In genomic region chr1:26282694-26283019, GRCh38 we compare ENCODE assay signal across 13 cellular contexts. TPM values are rescaled to one million over a fixed set of nuclear protein-coding genes. Genes with fewer than 3 reads are reported as not detected.
DNase-seq lines count a peak whose midpoint lies in the region; ATAC-seq and TF ChIP-seq lines count a peak whose summit lies in the region.
"Had no signal": no experiment of that assay in that cellular context is flagged by ENCODE, and none has a peak within 500 bp of the region (broad histone marks: within the 10 kb centered on the region; RNA-seq: fewer than 3 reads in every experiment).

No MANE protein-coding gene starts in this region.

- CTCF ChIA-PET in IMR-90 (lab: Yijun Ruan, JAX): no interaction called here

- H3K27ac ChIP-seq in IMR-90 (ENCODE audit: insufficient read depth, low read length) (peak overlapping the region; percentile 77), neutrophil (peak overlapping the region; percentile 100)
- H3K27ac ChIP-seq: pancreas, WERI-Rb-1 had no signal

- POLR2A ChIA-PET in IMR-90 (lab: Charles Lee; ENCODE audit: unreplicated experiment): no interaction called here

- H3K4me1 ChIP-seq in IMR-90 (ENCODE audit: control insufficient read depth, insufficient read depth, low read length): peaks cover 54% of the 10 kb centered on the region
- peaks cover 70 to 86% of the 10 kb centered on the region in 2 experiments for H3K4me1 ChIP-seq in neutrophil (ENCODE audit: control insufficient read depth in 1 of 2, insufficient read depth in 1 of 2, low read depth in 1 of 2, low read length in 1 of 2)

- peak overlapping the region; percentile 88 for H2AK5ac ChIP-seq in IMR-90 (ENCODE audit: low read depth, low read length)

- no peak overlapping the region for H2AFZ ChIP-seq in IMR-90 (replicated peaks; ENCODE audit: low read length, poor library complexity)

- H2BK5ac ChIP-seq in IMR-90 (ENCODE audit: low read depth, low read length, poor library complexity, severe bottlenecking): peak overlapping the region; percentile 98

- peak overlapping the region; percentile 80 for H2AK9ac ChIP-seq in IMR-90 (replicated peaks; ENCODE audit: low read depth, low read length, poor library complexity)

- H3K4me3 ChIP-seq in IMR-90 (ENCODE audit: insufficient read depth, low read depth, low read length) (no peak overlapping the region), neutrophil (ENCODE audit: low read depth in 1 of 2, low read length in 1 of 2) (no peak overlapping the region)
- H3K4me3 ChIP-seq: pancreas had no signal

- peak overlapping the region; percentile 15 to 70; a peak in 3 of 4 replicates for H4K8ac ChIP-seq in IMR-90 (ENCODE audit: low read depth in 2 of 2, low read length in 2 of 2)

- H3K56ac ChIP-seq in IMR-90 (ENCODE audit: extremely low read depth, insufficient read depth, low read length): no peak overlapping the region

- no peak for TF ChIP-seq RAD21 in IMR-90 (IDR thresholded peaks at IDR 0.05; ENCODE audit: low read length)

- peaks cover 44% of the 10 kb centered on the region for H4K20me1 ChIP-seq in IMR-90 (ENCODE audit: insufficient read depth, low read length)

- H2BK15ac ChIP-seq in IMR-90 (ENCODE audit: low read depth, low read length): 0 out of 3 replicates have a peak overlapping the region, but pooled peaks have one; percentile 2

- H3K18ac ChIP-seq in IMR-90 (ENCODE audit: low read depth, low read length): peak overlapping the region; percentile 48

- no peaks in the 10 kb centered on the region for H3K9me3 ChIP-seq in IMR-90 (ENCODE audit: control insufficient read depth, insufficient read depth, low read length)
- no peaks in the 10 kb centered on the region for H3K9me3 ChIP-seq in neutrophil
- H3K9me3 ChIP-seq: pancreas had no signal

- TF ChIP-seq POLR2A in IMR-90 (IDR thresholded peaks at IDR 0.05; ENCODE audit: low read depth, low read length): 0 out of 2 replicates have a peak, but pooled peaks have one; percentile 21

- H3K36me3 ChIP-seq in IMR-90 (ENCODE audit: control insufficient read depth, insufficient read depth, low read length) (peaks cover 20% of the 10 kb centered on the region), neutrophil (peaks cover 42% of the 10 kb centered on the region)
- H3K36me3 ChIP-seq: pancreas had no signal

- H4K91ac ChIP-seq in IMR-90 (ENCODE audit: insufficient read depth, low read depth, low read length): peak overlapping the region; percentile 63; the same call in 1 of the 2 replicates

- H3K4ac ChIP-seq in IMR-90 (ENCODE audit: low read depth, low read length): peak overlapping the region; percentile 64

- H3K14ac ChIP-seq in IMR-90 (replicated peaks; ENCODE audit: low read depth, low read length): peak overlapping the region; percentile 74

- peaks cover 20 to 74% of the 10 kb centered on the region in 2 experiments for H3K79me1 ChIP-seq in IMR-90 (ENCODE audit: low read depth in 1 of 2, low read length in 2 of 2)

- no peaks in the 10 kb centered on the region for H3K9me3 Mint-ChIP-seq in dendritic cell treated with granulocyte-macrophage colony-stimulating factor and Interleukin-4, amounts not matched to agents 40 ng/mL and 50 ng/mL, for 4 days

- no peaks in the 10 kb centered on the region for H3K27me3 ChIP-seq in IMR-90 (ENCODE audit: control insufficient read depth, insufficient read depth, low read length)
- no peaks in the 10 kb centered on the region for H3K27me3 ChIP-seq in neutrophil
- H3K27me3 ChIP-seq: pancreas had no signal

- no peak for TF ChIP-seq CTCF in IMR-90 (conservative IDR thresholded peaks at IDR 0.05; ENCODE audit: low read depth, low read length)
- no peak for TF ChIP-seq CTCF in neutrophil (IDR thresholded peaks at IDR 0.05)

- no peak for ATAC-seq in IMR-90 (ENCODE audit: low read depth)
- ATAC-seq in GM18519 (IDR thresholded peaks at IDR 0.05; ENCODE audit: low FRiP score, unreplicated experiment): no peak
- no peak for ATAC-seq in GM21526 (IDR thresholded peaks at IDR 0.05; ENCODE audit: low FRiP score, unreplicated experiment)
- ATAC-seq in HG02885 (IDR thresholded peaks at IDR 0.05; ENCODE audit: poor library complexity, unreplicated experiment): no peak
- ATAC-seq: Panc1, pancreas had no signal

- H3K23ac ChIP-seq in IMR-90 (ENCODE audit: low read depth, low read length): peak overlapping the region; percentile 44; the same call in 1 of the 2 replicates

- no TSS peak for BruUV-seq in IMR-90 (replicated peaks; lab: Mats Ljungman, UMichigan)

- intact Hi-C loops in IMR-90 (cut with micrococcal nuclease): no loop called here
- intact Hi-C loops in dendritic cell treated with granulocyte-macrophage colony-stimulating factor and Interleukin-4, amounts not matched to agents 40 ng/mL and 50 ng/mL, for 4 days (cut with micrococcal nuclease): no loop called here

- H3K27ac Mint-ChIP-seq in dendritic cell treated with granulocyte-macrophage colony-stimulating factor and Interleukin-4, amounts not matched to agents 40 ng/mL and 50 ng/mL, for 4 days: peak overlapping the region; percentile 94

- no CpG with 5 or more reads among the region's 12 CpGs for WGBS in IMR-90 (ENCODE audit: extremely low coverage in 2 of 2, insufficient read length in 1 of 2), 2 experiments

- H2BK20ac ChIP-seq in IMR-90 (ENCODE audit: low read depth, low read length): no peak overlapping the region

- peak overlapping the region; percentile 86 for H3K4me3 Mint-ChIP-seq in dendritic cell treated with granulocyte-macrophage colony-stimulating factor and Interleukin-4, amounts not matched to agents 40 ng/mL and 50 ng/mL, for 4 days

- H3K4me1 Mint-ChIP-seq in dendritic cell treated with granulocyte-macrophage colony-stimulating factor and Interleukin-4, amounts not matched to agents 40 ng/mL and 50 ng/mL, for 4 days (ENCODE audit: low read depth): peaks cover 91% of the 10 kb centered on the region

- H3K9ac ChIP-seq in IMR-90 (ENCODE audit: low read depth, low read length): peak overlapping the region; percentile 36

- in situ Hi-C loops in IMR-90 (cut with MboI; ENCODE audit: low sequenced_read_pairs): no loop called here

- H3K27me3 Mint-ChIP-seq in dendritic cell treated with granulocyte-macrophage colony-stimulating factor and Interleukin-4, amounts not matched to agents 40 ng/mL and 50 ng/mL, for 4 days: no peaks in the 10 kb centered on the region

- H2BK120ac ChIP-seq in IMR-90 (ENCODE audit: low read depth, low read length): peak overlapping the region; percentile 45

- dilution Hi-C loops in IMR-90 (cut with HindIII; ENCODE audit: low sequenced_read_pairs, unreplicated experiment): no loop called here

- peak overlapping the region; percentile 76 for H4K5ac ChIP-seq in IMR-90 (ENCODE audit: low read depth, low read length)

- peak overlapping the region; percentile 73 for H3K4me2 ChIP-seq in IMR-90 (ENCODE audit: low read depth, low read length)

- peak; percentile 33 for DNase-seq in CD1c-positive myeloid dendritic cell (ENCODE audit: extremely low spot score)
- no peak for DNase-seq in IMR-90
- DNase-seq in occipital lobe (lab: John Stamatoyannopoulos, UW): no peak
- DNase-seq: NCI-H2029 treated with DMSO at 0.1 percent for 48 hours, trophoblast cell, WERI-Rb-1 had no signal

- H3K9me1 ChIP-seq in IMR-90 (ENCODE audit: insufficient read depth, low read length): peaks cover 46% of the 10 kb centered on the region

- H3K36me3 Mint-ChIP-seq in dendritic cell treated with granulocyte-macrophage colony-stimulating factor and Interleukin-4, amounts not matched to agents 40 ng/mL and 50 ng/mL, for 4 days (ENCODE audit: low read depth): peaks cover 77% of the 10 kb centered on the region

TF ChIP-seq in IMR-90, 13 proteins besides CTCF, POLR2A, EP300 and RAD21 (continues in another document):
- TF ChIP-seq MAFK (IDR thresholded peaks at IDR 0.05; ENCODE audit: low read depth, low read length): no peak
- TF ChIP-seq, protein P1, sequence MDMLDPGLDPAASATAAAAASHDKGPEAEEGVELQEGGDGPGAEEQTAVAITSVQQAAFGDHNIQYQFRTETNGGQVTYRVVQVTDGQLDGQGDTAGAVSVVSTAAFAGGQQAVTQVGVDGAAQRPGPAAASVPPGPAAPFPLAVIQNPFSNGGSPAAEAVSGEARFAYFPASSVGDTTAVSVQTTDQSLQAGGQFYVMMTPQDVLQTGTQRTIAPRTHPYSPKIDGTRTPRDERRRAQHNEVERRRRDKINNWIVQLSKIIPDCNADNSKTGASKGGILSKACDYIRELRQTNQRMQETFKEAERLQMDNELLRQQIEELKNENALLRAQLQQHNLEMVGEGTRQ (IDR thresholded peaks at IDR 0.05; ENCODE audit: low read depth, low read length): no peak
- TF ChIP-seq ELK1 (IDR thresholded peaks at IDR 0.05; ENCODE audit: borderline replicate concordance, low read depth, low read length): no peak
- TF ChIP-seq NFE2L2 (IDR thresholded peaks at IDR 0.05; ENCODE audit: low read depth, low read length): no peak
- no peak for TF ChIP-seq CEBPB (IDR thresholded peaks at IDR 0.05; ENCODE audit: low read depth, low read length)
- no peak for TF ChIP-seq BHLHE40 (IDR thresholded peaks at IDR 0.05; ENCODE audit: low read depth, low read length)

RNA-seq across cellular contexts. Expression of gene SH3BGRL3, which starts 2.8 kb away (rescaled TPM):
- total RNA-seq in IMR-90 (2012; rRNA removed) (32.2 and 35.0 TPM in 2 replicates), occipital lobe (8.4 TPM)
- polyA plus RNA-seq in IMR-90 (2012; rRNA removed): 483 and 565 TPM in 2 replicates
- 551 and 581 TPM in 2 replicates for polyA plus RNA-seq in IMR-90 (2012; cell fraction: cytosol; rRNA removed)
- polyA plus RNA-seq in IMR-90 (2012; cell fraction: nucleus; rRNA removed; ENCODE audit: low replicate concordance): 124 and 136 TPM in 2 replicates

RNA-seq across cellular contexts. Expression of gene UBXN11, which starts 23.8 kb away (rescaled TPM):
- total RNA-seq in IMR-90 (2012; rRNA removed) (3.6 and 5.2 TPM in 2 replicates), occipital lobe (5.0 TPM)
- 17.0 and 18.4 TPM in 2 replicates for polyA plus RNA-seq in IMR-90 (2012; rRNA removed)
- polyA plus RNA-seq in IMR-90 (2012; cell fraction: cytosol; rRNA removed): 10.1 and 13.9 TPM in 2 replicates
- 151 and 169 TPM in 2 replicates for polyA plus RNA-seq in IMR-90 (2012; cell fraction: nucleus; rRNA removed; ENCODE audit: low replicate concordance)

RNA-seq across cellular contexts. Expression of gene CD52, which starts 35.1 kb away (rescaled TPM):
- total RNA-seq in IMR-90 (2012; rRNA removed) (not detected in 2 replicates), occipital lobe (1.1 TPM)
- polyA plus RNA-seq in IMR-90 (2012; rRNA removed): 1.3 and 1.6 TPM in 2 replicates
- 0.30 TPM in 1 of 2 replicates, not detected in the other for polyA plus RNA-seq in IMR-90 (2012; cell fraction: cytosol; rRNA removed)
- polyA plus RNA-seq in IMR-90 (2012; cell fraction: nucleus; rRNA removed; ENCODE audit: low replicate concordance): 0.36 TPM in 1 of 2 replicates, not detected in the other

RNA-seq across cellular contexts. Expression of gene CEP85, which starts 48.7 kb away (rescaled TPM):
- total RNA-seq in IMR-90 (2012; rRNA removed): 11.1 and 11.5 TPM in 2 replicates
- polyA plus RNA-seq in IMR-90 (2012; rRNA removed): 11.2 and 11.8 TPM in 2 replicates
- 4.2 and 4.4 TPM in 2 replicates for polyA plus RNA-seq in IMR-90 (2012; cell fraction: cytosol; rRNA removed)
- polyA plus RNA-seq in IMR-90 (2012; cell fraction: nucleus; rRNA removed; ENCODE audit: low replicate concordance): 19.2 and 30.7 TPM in 2 replicates
- total RNA-seq in occipital lobe: 11.5 TPM
